In genomic region chrX:119417376-119417775, GRCh38 we compare ENCODE assay signal across 35 cellular contexts.
"Had no signal": no experiment of that assay in that cellular context is flagged by ENCODE, and none has a peak within 500 bp of the region (broad histone marks: within the 10 kb centered on the region; RNA-seq: fewer than 3 reads in every experiment).

No MANE protein-coding gene starts in this region.

- H3K9me3 Mint-ChIP-seq: activated CD4-positive, alpha-beta memory T cell treated with anti-CD3 and anti-CD28 coated beads, Interleukin-2, amount 10 ng/mL, durations not matched to agents 7 days and 5 days; activated CD4-positive, alpha-beta T cell treated with anti-CD3 and anti-CD28 coated beads, Interleukin-2, amount 10 ng/mL, durations not matched to agents 7 days and 5 days; activated naive CD4-positive, alpha-beta T cell treated with anti-CD3 and anti-CD28 coated beads for 36 hours; activated naive CD4-positive, alpha-beta T cell treated with anti-CD3 and anti-CD28 coated beads, Interleukin-2, amount 50 U/mL, for 72 hours; activated naive CD8-positive, alpha-beta T cell treated with anti-CD3 and anti-CD28 coated beads for 36 hours; activated T-cell treated with anti-CD3 and anti-CD28 coated beads, Interleukin-2, amount 50 U/mL, for 4 hours; activated T-cell treated with anti-CD3 and anti-CD28 coated beads, Interleukin-2, amount 50 U/mL, for 72 hours; activated T-helper 1 cell treated with anti-CD3 and anti-CD28 coated beads, Interleukin-12 subunit alpha, Interleukin-12 subunit beta, Interleukin-2, Interleukin-4 antibody, amounts not matched to agents 30 ng/mL and 10 ng/mL and 1 ng/mL, durations not matched to agents 14 hours and 24 hours and 36 hours; activated T-helper 17 cell treated with anti-CD3 and anti-CD28 coated beads, Interleukin-2, amount 50 U/mL, for 72 hours; central memory CD8-positive, alpha-beta T cell; T-helper 1 cell treated with Interleukin-12 subunit alpha and Interleukin-12 subunit beta and Interleukin-4 antibody, amounts not matched to agents 30 μg/mL and 1 μg/mL, for 36 hours; T-helper 2 cell treated with Interferon-gamma antibody and Interleukin-4, amounts not matched to agents 5 μg/mL and 100 μg/mL, for 36 hours had no signal

- H3K9me3 ChIP-seq: adrenal gland had no signal

- ATAC-seq: activated CD4-positive, alpha-beta T cell treated with anti-CD3 and anti-CD28 coated beads for 36 hours; activated CD4-positive, CD25-positive, alpha-beta regulatory T cell treated with anti-CD3 and anti-CD28 coated beads, Interleukin-2, amount 50 U/mL, for 24 hours; activated naive CD4-positive, alpha-beta T cell treated with anti-CD3 and anti-CD28 coated beads, Interleukin-2, amount 50 U/mL, for 72 hours; activated T-cell treated with anti-CD3 and anti-CD28 coated beads, Interleukin-2, amount 50 U/mL, for 4 hours; activated T-cell treated with anti-CD3 and anti-CD28 coated beads, Interleukin-2, amount 50 U/mL, for 72 hours; activated T-helper 17 cell treated with anti-CD3 and anti-CD28 coated beads, Interleukin-2, amount 50 U/mL, for 72 hours had no signal

- FAIRE-seq: bronchial epithelial cell, TTC549 had no signal

- DNase-seq: activated CD4-positive, alpha-beta memory T cell treated with anti-CD3 and anti-CD28 coated beads, Interleukin-2, amount 10 ng/mL, durations not matched to agents 7 days and 5 days; activated CD4-positive, alpha-beta T cell treated with anti-CD3 and anti-CD28 coated beads for 1 hour; activated CD4-positive, alpha-beta T cell treated with anti-CD3 and anti-CD28 coated beads for 36 hours; activated CD4-positive, alpha-beta T cell treated with anti-CD3 and anti-CD28 coated beads for 48 hours; activated CD4-positive, alpha-beta T cell treated with anti-CD3 and anti-CD28 coated beads, Interleukin-2, amount 10 ng/mL, durations not matched to agents 7 days and 5 days; activated CD4-positive, alpha-beta T cell treated with anti-CD3 and anti-CD28 coated beads, Interleukin-2, amount 50 U/mL, for 48 hours; activated CD4-positive, CD25-positive, alpha-beta regulatory T cell; activated CD8-positive, alpha-beta memory T cell treated with anti-CD3 and anti-CD28 coated beads, Interleukin-2, amount 50 U/mL, for 4 hours; activated effector memory CD4-positive, alpha-beta T cell treated with anti-CD3 and anti-CD28 coated beads, Interleukin-2, amount 50 U/mL, for 16 hours; activated gamma-delta T cell treated with Interleukin-2 at 50 U/mL for 16 hours; activated naive CD4-positive, alpha-beta T cell; activated naive CD4-positive, alpha-beta T cell treated with anti-CD3 and anti-CD28 coated beads for 36 hours; activated naive CD4-positive, alpha-beta T cell treated with anti-CD3 and anti-CD28 coated beads, Interleukin-2, amount 50 U/mL, for 16 hours; activated naive CD8-positive, alpha-beta T cell treated with anti-CD3 and anti-CD28 coated beads for 36 hours; activated T-cell treated with anti-CD3 and anti-CD28 coated beads for 4 hours; activated T-cell treated with anti-CD3 and anti-CD28 coated beads, Interleukin-2, amount 50 U/mL, for 1 hour; activated T-cell treated with anti-CD3 and anti-CD28 coated beads, Interleukin-2, amount 50 U/mL, for 4 hours; activated T-cell treated with anti-CD3 and anti-CD28 coated beads, Interleukin-2, amount 50 U/mL, for 72 hours; amniotic stem cell; aorta; caudate nucleus; T-helper 9 cell had no signal

- H3K27ac Mint-ChIP-seq: activated CD4-positive, alpha-beta memory T cell treated with anti-CD3 and anti-CD28 coated beads, Interleukin-2, amount 10 ng/mL, durations not matched to agents 7 days and 5 days; activated CD4-positive, alpha-beta T cell treated with anti-CD3 and anti-CD28 coated beads for 36 hours; activated CD4-positive, alpha-beta T cell treated with anti-CD3 and anti-CD28 coated beads, Interleukin-2, amount 10 ng/mL, durations not matched to agents 7 days and 5 days; activated naive CD4-positive, alpha-beta T cell treated with anti-CD3 and anti-CD28 coated beads for 36 hours; activated naive CD4-positive, alpha-beta T cell treated with anti-CD3 and anti-CD28 coated beads, Interleukin-2, amount 50 U/mL, for 72 hours; activated naive CD8-positive, alpha-beta T cell treated with anti-CD3 and anti-CD28 coated beads for 36 hours; activated T-cell treated with anti-CD3 and anti-CD28 coated beads, Interleukin-2, amount 50 U/mL, for 72 hours; activated T-helper 1 cell treated with anti-CD3 and anti-CD28 coated beads, Interleukin-12 subunit alpha, Interleukin-12 subunit beta, Interleukin-2, Interleukin-4 antibody, amounts not matched to agents 30 ng/mL and 10 ng/mL and 1 ng/mL, durations not matched to agents 14 hours and 24 hours and 36 hours; activated T-helper 17 cell treated with anti-CD3 and anti-CD28 coated beads, Interleukin-2, amount 50 U/mL, for 72 hours; T-helper 1 cell treated with Interleukin-12 subunit alpha and Interleukin-12 subunit beta and Interleukin-4 antibody, amounts not matched to agents 30 μg/mL and 1 μg/mL, for 36 hours; T-helper 2 cell treated with Interferon-gamma antibody and Interleukin-4, amounts not matched to agents 5 μg/mL and 100 μg/mL, for 36 hours had no signal

- H3K4me3 Mint-ChIP-seq: activated CD4-positive, alpha-beta memory T cell treated with anti-CD3 and anti-CD28 coated beads, Interleukin-2, amount 10 ng/mL, durations not matched to agents 7 days and 5 days; activated CD4-positive, alpha-beta T cell treated with anti-CD3 and anti-CD28 coated beads for 36 hours; activated CD4-positive, alpha-beta T cell treated with anti-CD3 and anti-CD28 coated beads, Interleukin-2, amount 10 ng/mL, durations not matched to agents 7 days and 5 days; activated naive CD4-positive, alpha-beta T cell treated with anti-CD3 and anti-CD28 coated beads for 36 hours; activated naive CD8-positive, alpha-beta T cell treated with anti-CD3 and anti-CD28 coated beads for 36 hours; activated T-cell treated with anti-CD3 and anti-CD28 coated beads, Interleukin-2, amount 50 U/mL, for 4 hours; activated T-cell treated with anti-CD3 and anti-CD28 coated beads, Interleukin-2, amount 50 U/mL, for 72 hours; activated T-helper 1 cell treated with anti-CD3 and anti-CD28 coated beads, Interleukin-12 subunit alpha, Interleukin-12 subunit beta, Interleukin-2, Interleukin-4 antibody, amounts not matched to agents 30 ng/mL and 10 ng/mL and 1 ng/mL, durations not matched to agents 14 hours and 24 hours and 36 hours; activated T-helper 17 cell treated with anti-CD3 and anti-CD28 coated beads, Interleukin-2, amount 50 U/mL, for 72 hours; brain; central memory CD8-positive, alpha-beta T cell; T-helper 1 cell treated with Interleukin-12 subunit alpha and Interleukin-12 subunit beta and Interleukin-4 antibody, amounts not matched to agents 30 μg/mL and 1 μg/mL, for 36 hours; T-helper 2 cell treated with Interferon-gamma antibody and Interleukin-4, amounts not matched to agents 5 μg/mL and 100 μg/mL, for 36 hours had no signal

- H3K27me3 ChIP-seq: adrenal gland, cardiac muscle cell had no signal

- H3K36me3 Mint-ChIP-seq: activated naive CD4-positive, alpha-beta T cell treated with anti-CD3 and anti-CD28 coated beads, Interleukin-2, amount 50 U/mL, for 72 hours; brain had no signal

- H3K4me1 ChIP-seq: adrenal gland had no signal

- H3K27me3 Mint-ChIP-seq: activated CD4-positive, alpha-beta memory T cell treated with anti-CD3 and anti-CD28 coated beads, Interleukin-2, amount 10 ng/mL, durations not matched to agents 7 days and 5 days; activated CD4-positive, alpha-beta T cell treated with anti-CD3 and anti-CD28 coated beads for 36 hours; activated CD4-positive, alpha-beta T cell treated with anti-CD3 and anti-CD28 coated beads, Interleukin-2, amount 10 ng/mL, durations not matched to agents 7 days and 5 days; activated naive CD8-positive, alpha-beta T cell treated with anti-CD3 and anti-CD28 coated beads for 36 hours; activated T-helper 17 cell treated with anti-CD3 and anti-CD28 coated beads, Interleukin-2, amount 50 U/mL, for 72 hours; central memory CD8-positive, alpha-beta T cell had no signal

- H3K36me3 ChIP-seq: adrenal gland, cardiac muscle cell had no signal

- H3K4me1 Mint-ChIP-seq: activated CD4-positive, alpha-beta memory T cell treated with anti-CD3 and anti-CD28 coated beads, Interleukin-2, amount 10 ng/mL, durations not matched to agents 7 days and 5 days; activated CD4-positive, alpha-beta T cell treated with anti-CD3 and anti-CD28 coated beads for 36 hours; activated CD4-positive, alpha-beta T cell treated with anti-CD3 and anti-CD28 coated beads, Interleukin-2, amount 10 ng/mL, durations not matched to agents 7 days and 5 days; activated naive CD8-positive, alpha-beta T cell treated with anti-CD3 and anti-CD28 coated beads for 36 hours; activated T-helper 17 cell treated with anti-CD3 and anti-CD28 coated beads, Interleukin-2, amount 50 U/mL, for 72 hours; central memory CD8-positive, alpha-beta T cell had no signal

- H3K4me3 ChIP-seq: adrenal gland, cardiac muscle cell had no signal

- H3K27ac ChIP-seq: adrenal gland, cardiac muscle cell, VCaP had no signal
